10 cellular contexts compared by ENCODE assay signal in genomic region chr2:101272045-101272784, GRCh38. TPM values are rescaled to one million over a fixed set of nuclear protein-coding genes. Genes with fewer than 3 reads are reported as not detected.
A peak's percentile ranks its signal among the peaks of the same experiment; 100 is the strongest.
DNase-seq lines count a peak whose midpoint lies in the region; ATAC-seq and TF ChIP-seq lines count a peak whose summit lies in the region.
"Had no signal": no experiment of that assay in that cellular context is flagged by ENCODE, and none has a peak within 500 bp of the region (broad histone marks: within the 10 kb centered on the region; RNA-seq: fewer than 3 reads in every experiment).

No MANE protein-coding gene starts in this region.

- H3K4me1 ChIP-seq in trophoblast cell (ENCODE audit: control insufficient read depth in 1 of 2, insufficient read depth in 2 of 2, low read length in 2 of 2) (peaks cover 6 to 8% of the 10 kb centered on the region in 2 experiments), gastroesophageal sphincter (no peaks in the 10 kb centered on the region), left lung (peaks cover 0 to 5% of the 10 kb centered on the region in 2 donors)

- no peak overlapping the region for H4K8ac ChIP-seq in trophoblast cell (ENCODE audit: low read depth, low read length)

- no peak overlapping the region for H2BK120ac ChIP-seq in trophoblast cell (ENCODE audit: insufficient read depth, low read length, poor library complexity)

- H3K14ac ChIP-seq in trophoblast cell (ENCODE audit: low read length), result no peak overlapping the region

- no peak overlapping the region for H4K12ac ChIP-seq in trophoblast cell (ENCODE audit: low read depth, low read length)

- H3K4me3 ChIP-seq in trophoblast cell (ENCODE audit: low read depth, low read length) (no peak overlapping the region), gastroesophageal sphincter (no peak overlapping the region), left lung (no peak overlapping the region)
- H3K4me3 ChIP-seq: dorsolateral prefrontal cortex had no signal

- intact Hi-C loops in left lung (cut with DNase I), result no loop called here

- H3K23ac ChIP-seq in trophoblast cell (ENCODE audit: low read length), result no peak overlapping the region

- H3K18ac ChIP-seq in trophoblast cell (ENCODE audit: low read length), result no peak overlapping the region

- TF ChIP-seq CTCF in gastroesophageal sphincter (IDR thresholded peaks at IDR 0.05), result no peak
- no peak for TF ChIP-seq CTCF in left lung (IDR thresholded peaks at IDR 0.05)

- H2AFZ ChIP-seq in trophoblast cell (ENCODE audit: insufficient read depth, low read length, poor library complexity), result no peak overlapping the region

- H3K27ac Mint-ChIP-seq in naive thymus-derived CD8-positive, alpha-beta T cell, result peak overlapping the region; percentile 31 to 77 (median 64)

- peaks cover 22 to 28% of the 10 kb centered on the region in 2 experiments for H3K36me3 ChIP-seq in trophoblast cell (ENCODE audit: control insufficient read depth in 1 of 2, insufficient read depth in 2 of 2, low read length in 2 of 2)
- peaks cover 3 to 95% of the 10 kb centered on the region in 2 donors for H3K36me3 ChIP-seq in gastroesophageal sphincter
- peaks cover 0 to 100% of the 10 kb centered on the region in 2 donors for H3K36me3 ChIP-seq in left lung

- WGBS in trophoblast cell (ENCODE audit: extremely low coverage, insufficient coverage, insufficient read length), result no CpG with 5 or more reads among the region's 3 CpGs
- WGBS in gastroesophageal sphincter (ENCODE audit: low coverage in 1 of 2), 2 donors, result 69 to 77% methylated on average over 3 of the region's 3 CpGs

- no peaks in the 10 kb centered on the region for H3K27me3 Mint-ChIP-seq in naive thymus-derived CD8-positive, alpha-beta T cell

- H3K27ac ChIP-seq in trophoblast cell (ENCODE audit: low read depth, low read length), result no peak overlapping the region
- no peak overlapping the region for H3K27ac ChIP-seq in gastroesophageal sphincter
- H3K27ac ChIP-seq in left lung, result no peak overlapping the region

- no peak for TF ChIP-seq POLR2A in gastroesophageal sphincter (IDR thresholded peaks at IDR 0.05)

- no peak for TF ChIP-seq EP300 in gastroesophageal sphincter (IDR thresholded peaks at IDR 0.05)

- ATAC-seq in GM18907 (IDR thresholded peaks at IDR 0.05; ENCODE audit: unreplicated experiment) (peak; percentile 74), GM21717 (IDR thresholded peaks at IDR 0.05; ENCODE audit: unreplicated experiment) (peak; percentile 88), HG03460 (IDR thresholded peaks at IDR 0.05; ENCODE audit: unreplicated experiment) (peak; percentile 72), gastroesophageal sphincter (no peak), left lung (no peak)
- ATAC-seq in naive thymus-derived CD8-positive, alpha-beta T cell, result no peak

- no peak overlapping the region for H3K4ac ChIP-seq in trophoblast cell (ENCODE audit: low read depth, low read length)

- peaks cover 13 to 32% (median 25%) of the 10 kb centered on the region in 4 donors for H3K4me1 Mint-ChIP-seq in naive thymus-derived CD8-positive, alpha-beta T cell

- H3K9me3 ChIP-seq in trophoblast cell (ENCODE audit: insufficient read depth, low read depth, low read length), result no peaks in the 10 kb centered on the region
- no peaks in the 10 kb centered on the region for H3K9me3 ChIP-seq in gastroesophageal sphincter
- no peaks in the 10 kb centered on the region for H3K9me3 ChIP-seq in left lung

- no peak overlapping the region for H2BK5ac ChIP-seq in trophoblast cell (ENCODE audit: low read depth, low read length, poor library complexity)

- H3K36me3 Mint-ChIP-seq in naive thymus-derived CD8-positive, alpha-beta T cell, result peaks cover 0 to 83% (median 10%) of the 10 kb centered on the region in 3 donors

- DNase-seq in naive thymus-derived CD8-positive, alpha-beta T cell, result no peak
- DNase-seq in trophoblast cell (no peak), left lung (no peak)
- DNase-seq: dorsolateral prefrontal cortex; NCI-H1694 treated with DMSO at 0.1 percent for 48 hours; stimulated activated CD4-positive, alpha-beta T cell treated with anti-CD3 and anti-CD28 coated beads, Interleukin-1b, Interleukin-23, amount 100 ng/mL, for 48 hours had no signal

- H3K4me2 ChIP-seq in trophoblast cell (ENCODE audit: low read length), result no peak overlapping the region

- no peak overlapping the region for H2BK12ac ChIP-seq in trophoblast cell (ENCODE audit: low read length)

- no peak overlapping the region for H3K9ac ChIP-seq in trophoblast cell (ENCODE audit: low read length)

- POLR2A ChIA-PET in naive thymus-derived CD8-positive, alpha-beta T cell (lab: Charles Lee), result interaction anchor here (1.0 kb wide), 2 partner anchors 13 to 16 kb away, joined by 5 to 10 read pairs; no protein-coding TSS in a partner anchor

- H2AK5ac ChIP-seq in trophoblast cell (ENCODE audit: low read length), result no peak overlapping the region

- H4K91ac ChIP-seq in trophoblast cell (ENCODE audit: low read depth, low read length), result no peak overlapping the region

- H3K27me3 ChIP-seq in trophoblast cell (ENCODE audit: insufficient read depth, low read length), result no peaks in the 10 kb centered on the region
- H3K27me3 ChIP-seq in gastroesophageal sphincter, result no peaks in the 10 kb centered on the region
- no peaks in the 10 kb centered on the region for H3K27me3 ChIP-seq in left lung
- H3K27me3 ChIP-seq: dorsolateral prefrontal cortex had no signal

- no peaks in the 10 kb centered on the region for H3K9me3 Mint-ChIP-seq in naive thymus-derived CD8-positive, alpha-beta T cell

- no peaks in the 10 kb centered on the region for H3K79me2 ChIP-seq in trophoblast cell (ENCODE audit: control insufficient read depth, insufficient read depth, low read length, poor library complexity)

- H3K79me1 ChIP-seq in trophoblast cell (ENCODE audit: low read length), result no peaks in the 10 kb centered on the region

- no peak overlapping the region for H3K4me3 Mint-ChIP-seq in naive thymus-derived CD8-positive, alpha-beta T cell

RNA-seq across cellular contexts. Expression of gene CNOT11, which starts 19.5 kb away (rescaled TPM):
- total RNA-seq in naive thymus-derived CD8-positive, alpha-beta T cell, result 10 to 100 TPM; 51.6 to 62.4 TPM
- polyA plus RNA-seq in naive thymus-derived CD8-positive, alpha-beta T cell, result 10 to 100 TPM; 64.2 to 69.3 (median 64.9) TPM
- polyA plus RNA-seq in trophoblast cell (2013), result 48.6 and 51.0 TPM in 2 replicates
- total RNA-seq in gastroesophageal sphincter (10 to 100 TPM; 26.8 to 36.7 (median 27.8) TPM), left lung (10 to 100 TPM; 32.6 to 35.7 TPM)

RNA-seq across cellular contexts. Expression of gene RNF149, which starts 36.3 kb away (rescaled TPM):
- 100 to 1,000 TPM; 108 to 114 TPM for total RNA-seq in naive thymus-derived CD8-positive, alpha-beta T cell
- polyA plus RNA-seq in naive thymus-derived CD8-positive, alpha-beta T cell, result 10 to 100 TPM; 36.6 to 41.6 (median 39.0) TPM
- polyA plus RNA-seq in trophoblast cell (2013), result 52.8 and 58.2 TPM in 2 replicates
- 10 to 100 TPM; 29.0 to 78.6 (median 44.4) TPM for total RNA-seq in gastroesophageal sphincter
- 100 to 1,000 TPM in 1 of 2 donors, 10 to 100 TPM in 1; 52.9 to 111 TPM for total RNA-seq in left lung

Comparison
In these comparisons a context has a peak if more than half of its experiments do, and no peak if none do; other contexts are left out.
1. ATAC-seq: peak in GM18907 (single experiment), GM21717 (single experiment) and HG03460 (single experiment); none in naive thymus-derived CD8-positive, alpha-beta T cell (0 of 2), gastroesophageal sphincter (single experiment) and left lung (single experiment).